ENCODE assay signal across 13 cellular contexts in the genomic region with DNA sequence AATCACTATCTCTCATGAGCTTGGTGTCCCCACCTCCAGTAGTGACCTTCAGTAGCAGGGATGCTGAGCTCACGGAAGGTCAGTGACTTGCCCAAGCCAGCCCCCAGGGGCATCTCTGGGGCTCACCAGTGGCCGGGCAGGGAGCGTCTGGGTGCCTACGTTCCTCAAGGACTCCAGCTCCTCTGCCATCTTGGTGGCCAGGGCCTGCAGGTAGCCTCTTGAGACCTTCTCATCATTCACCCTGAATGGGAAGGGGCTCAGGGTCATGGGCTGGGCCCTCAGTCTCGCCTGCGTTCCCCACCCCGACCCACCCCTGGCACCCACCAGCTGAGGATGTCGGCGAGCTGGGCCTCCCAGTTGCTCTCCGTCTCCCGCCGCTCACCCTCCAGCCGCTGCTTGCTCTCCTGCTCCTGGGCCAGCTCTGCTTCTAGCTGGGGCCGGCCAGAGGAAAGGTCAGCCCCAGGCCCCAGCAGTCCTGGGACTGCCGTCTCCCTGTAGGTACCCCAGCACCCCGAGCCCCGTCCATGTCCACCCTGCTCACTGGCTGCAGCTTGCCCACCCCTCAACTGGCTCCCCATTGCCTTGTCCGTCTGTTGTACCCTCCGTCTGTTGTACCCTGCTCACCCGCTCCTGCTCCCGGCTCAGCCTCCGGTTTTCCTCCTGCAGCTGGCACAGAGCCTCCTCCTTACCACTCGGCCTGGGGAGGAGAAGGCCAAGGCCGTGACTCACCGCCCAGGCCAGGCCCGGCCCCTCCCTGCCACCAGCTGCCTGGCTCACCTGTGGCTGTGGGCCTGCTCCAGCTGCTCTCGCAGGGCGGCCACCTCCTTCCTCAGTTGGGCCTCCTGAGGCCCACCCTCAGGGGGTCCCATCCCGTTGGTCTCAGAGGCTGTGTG. TPM values are rescaled to one million over a fixed set of nuclear protein-coding genes. Genes with fewer than 3 reads are reported as not detected.
DNase-seq lines count a peak whose midpoint lies in the region; ATAC-seq and TF ChIP-seq lines count a peak whose summit lies in the region.
"Had no signal": no experiment of that assay in that cellular context is flagged by ENCODE, and none has a peak within 500 bp of the region (broad histone marks: within the 10 kb centered on the region; RNA-seq: fewer than 3 reads in every experiment).

No MANE protein-coding gene starts in this region.

- BruUV-seq in PC-9 (replicated peaks; lab: Mats Ljungman, UMichigan) = no TSS peak

- no peak overlapping the region for H3K4me3 ChIP-seq in PC-9
- no peak overlapping the region for H3K4me3 ChIP-seq in psoas muscle

- H3K4me2 ChIP-seq in PC-9 = peak overlapping the region; percentile 46

- H3K4me1 ChIP-seq in PC-9 (replicated peaks; ENCODE audit: insufficient read depth) = peaks cover 16% of the 10 kb centered on the region
- no peaks in the 10 kb centered on the region for H3K4me1 ChIP-seq in psoas muscle

- no peaks in the 10 kb centered on the region for H3K79me2 ChIP-seq in PC-9 (ENCODE audit: low read depth)

- no peaks in the 10 kb centered on the region; the same call in 1 of the 2 replicates for H3F3A ChIP-seq in PC-9 (ENCODE audit: insufficient read depth, low read depth)

- ATAC-seq in psoas muscle (peak in 3 of 4 donors; percentile 16 to 56 (median 52)), HG02623 (IDR thresholded peaks at IDR 0.05; ENCODE audit: unreplicated experiment) (no peak), GM21619 (IDR thresholded peaks at IDR 0.05; ENCODE audit: unreplicated experiment) (no peak)
- ATAC-seq: stimulated activated naive CD8-positive, alpha-beta T cell treated with anti-CD3 and anti-CD28 coated beads, Interleukin-15, Interleukin-2, amounts not matched to agents 100 U/mL and 50 U/mL, for 24 hours had no signal

- intact Hi-C loops in PC-9 (cut with micrococcal nuclease; ENCODE audit: unreplicated experiment) (no loop called here), psoas muscle (cut with DNase I) (no loop called here)

- H2AFZ ChIP-seq in PC-9 = no peak overlapping the region

- TF ChIP-seq CTCF in PC-9 (conservative IDR thresholded peaks at IDR 0.05) (no peak), psoas muscle (IDR thresholded peaks at IDR 0.05) (no peak)

- H3K27me3 ChIP-seq in PC-9 (ENCODE audit: insufficient read depth, low read depth) (no peaks in the 10 kb centered on the region), psoas muscle (ENCODE audit: insufficient read depth in 3 of 3, low read length in 2 of 3) (no peaks in the 10 kb centered on the region)

- POLR2A ChIA-PET in PC-9 (lab: Charles Lee; ENCODE audit: unreplicated experiment) = interaction anchor here (0.6 to 0.7 kb wide), 2 partner anchors 300 to 319 kb away, joined by 3 to 4 read pairs; no protein-coding TSS in a partner anchor

- peak; percentile 74 for DNase-seq in ELR (ENCODE audit: low read depth)
- DNase-seq in PC-9 = peak; percentile 83 to 95
- no peak for DNase-seq in epithelial cell of prostate (ENCODE audit: low read depth, low spot score)
- peak in 1 of 2 donors; percentile 50 for DNase-seq in psoas muscle
- no peak for DNase-seq in retina
- no peak for DNase-seq in pons (ENCODE audit: low spot score)
- DNase-seq: activated naive CD8-positive, alpha-beta T cell treated with anti-CD3 and anti-CD28 coated beads, Interleukin-2, amount 10 ng/mL, durations not matched to agents 7 days and 5 days; HCEC 1CT; KG1; stimulated activated CD4-positive, alpha-beta T cell treated with anti-CD3 and anti-CD28 coated beads, Interleukin-4, amount 100 ng/mL, for 1 hour; stimulated activated naive CD8-positive, alpha-beta T cell treated with anti-CD3 and anti-CD28 coated beads, Interleukin-15, Interleukin-2, amounts not matched to agents 100 U/mL and 50 U/mL, for 24 hours had no signal

- no peak overlapping the region for H3K27ac ChIP-seq in PC-9
- peak overlapping the region; percentile 54 for H3K27ac ChIP-seq in epithelial cell of prostate
- H3K27ac ChIP-seq in psoas muscle = no peak overlapping the region

- 84 to 85% (median 85%) methylated on average over 27 to 29 of the region's 29 CpGs for WGBS in psoas muscle, 3 donors

- H3K36me3 ChIP-seq in PC-9 (ENCODE audit: low read depth) (peaks cover 10% of the 10 kb centered on the region), psoas muscle (ENCODE audit: insufficient read depth in 1 of 2, low read depth in 1 of 2) (no peaks in the 10 kb centered on the region)

- H3K9me3 ChIP-seq in PC-9 (ENCODE audit: insufficient read depth, low read depth) (no peaks in the 10 kb centered on the region), psoas muscle (no peaks in the 10 kb centered on the region)

- 0 out of 2 replicates have a peak, but pooled peaks cover 3% of the 10 kb centered on the region for H4K20me1 ChIP-seq in PC-9 (ENCODE audit: insufficient read depth)

- H3K9me2 ChIP-seq in PC-9 (ENCODE audit: insufficient read depth) = no peaks in the 10 kb centered on the region

- CTCF ChIA-PET in PC-9 (lab: Charles Lee) = interaction anchor here (0.6 to 0.9 kb wide), 4 partner anchors 9 to 278 kb away, joined by 3 to 25 read pairs (median 4); no protein-coding TSS in a partner anchor

RNA-seq across cellular contexts. Expression of a gene that starts 9.5 kb away (rescaled TPM):
- 31.3 and 33.8 TPM in 2 replicates for total RNA-seq in PC-9 (2021)
- total RNA-seq in psoas muscle = 1 to 10 TPM in 1 of 4 donors, under 1 TPM in 2, not detected in 1; 0.05 to 2.2 (median 0.08) TPM
- polyA plus RNA-seq in psoas muscle = under 1 TPM; 0.04 to 0.06 (median 0.05) TPM

RNA-seq across cellular contexts. Expression of a gene that starts 24.6 kb away (rescaled TPM):
- total RNA-seq in PC-9 (2021) = 48.7 and 61.6 TPM in 2 replicates
- 10 to 100 TPM in 2 of 4 donors, 1 to 10 TPM in 2; 7.2 to 13.5 (median 10.3) TPM for total RNA-seq in psoas muscle
- 10 to 100 TPM in 2 of 3 donors, 1 to 10 TPM in 1; 8.7 to 21.2 (median 12.9) TPM for polyA plus RNA-seq in psoas muscle

RNA-seq across cellular contexts. Expression of a gene that starts 32.0 kb away (rescaled TPM):
- total RNA-seq in PC-9 (2021) (32.6 and 34.3 TPM in 2 replicates), psoas muscle (1 to 10 TPM; 3.0 to 6.7 (median 4.0) TPM)
- polyA plus RNA-seq in psoas muscle = 1 to 10 TPM; 4.5 to 6.1 (median 5.6) TPM

RNA-seq across cellular contexts. Expression of a gene that starts 43.5 kb away (rescaled TPM):
- total RNA-seq in PC-9 (2021) (110 and 134 TPM in 2 replicates), psoas muscle (10 to 100 TPM; 34.7 to 71.0 (median 61.1) TPM)
- polyA plus RNA-seq in psoas muscle = 100 to 1,000 TPM in 1 of 3 donors, 10 to 100 TPM in 2; 23.5 to 174 (median 30.9) TPM

RNA-seq across cellular contexts. Expression of a gene that starts 56.6 kb away (rescaled TPM):
- total RNA-seq in PC-9 (2021) (253 and 336 TPM in 2 replicates), psoas muscle (100 to 1,000 TPM; 150 to 210 (median 184) TPM)
- polyA plus RNA-seq in psoas muscle = 10 to 100 TPM; 56.2 to 89.6 (median 65.4) TPM

Comparison
In these comparisons a context has a peak if more than half of its experiments do, and no peak if none do; other contexts are left out.
1. DNase-seq: peak in ELR (single experiment) and PC-9 (2 of 2); none in epithelial cell of prostate (single experiment), retina (single experiment) and pons (single experiment).
2. ATAC-seq: peak in psoas muscle (3 of 4); none in HG02623 (single experiment) and GM21619 (single experiment).
3. RNA of a gene that starts 9.5 kb away (total RNA-seq): 31.3 to 33.8 TPM in PC-9; 0.05 to 2.2 TPM in psoas muscle; every median in the first group is over 10 times any median in the second.